Comparison of ENCODE assay signal across 1 cellular context in the genomic region with DNA sequence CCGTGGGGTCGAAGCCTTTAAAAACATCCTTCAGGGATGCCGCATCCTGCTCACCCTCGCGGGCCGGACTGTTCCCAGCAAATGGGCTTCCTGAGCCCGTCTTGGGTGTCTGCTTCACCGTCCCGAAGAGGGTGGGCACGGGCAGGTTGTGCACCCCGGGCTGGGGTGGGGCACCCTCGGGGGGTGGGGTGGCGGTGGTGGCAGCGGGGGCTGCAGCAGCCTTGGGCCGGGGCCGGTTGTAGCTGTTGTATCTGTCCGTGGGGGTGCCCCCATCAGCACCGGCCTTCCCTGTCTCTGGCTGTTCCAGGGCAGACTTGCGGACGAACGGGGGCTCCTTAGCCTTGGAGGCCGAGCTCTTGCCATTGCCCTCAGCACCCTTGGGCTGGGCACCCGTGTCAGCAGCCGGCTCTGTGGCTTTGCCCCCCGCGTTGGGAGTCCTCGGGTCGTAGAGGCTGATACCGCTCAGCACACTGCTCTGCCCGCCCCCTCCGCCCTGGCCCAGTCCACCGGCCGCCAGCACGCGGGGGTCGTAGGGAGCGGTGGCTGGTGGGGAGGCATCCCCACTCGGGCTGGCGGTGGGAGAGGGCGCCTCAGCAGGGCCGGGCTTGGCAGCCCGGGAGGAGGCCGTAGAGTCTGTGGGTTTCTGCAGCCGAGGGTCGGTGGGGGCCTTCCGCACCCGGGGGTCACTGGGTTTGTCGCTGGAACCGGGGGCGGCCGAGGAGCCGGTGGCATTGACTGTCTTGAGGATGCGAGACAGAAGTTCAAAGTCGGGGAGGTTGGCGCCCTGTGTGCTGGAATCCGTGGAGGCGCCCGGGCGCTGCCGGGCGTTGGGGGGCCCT.
TF ChIP-seq lines count a peak whose summit lies in the region.

No MANE protein-coding gene starts in this region.

TF ChIP-seq in IMR-90, 13 proteins besides CTCF, POLR2A, EP300 and RAD21:
- TF ChIP-seq BHLHE40 (IDR thresholded peaks at IDR 0.05; ENCODE audit: low read depth, low read length), result no peak
- TF ChIP-seq CEBPB (IDR thresholded peaks at IDR 0.05; ENCODE audit: low read depth, low read length), result no peak
- TF ChIP-seq, protein P1, sequence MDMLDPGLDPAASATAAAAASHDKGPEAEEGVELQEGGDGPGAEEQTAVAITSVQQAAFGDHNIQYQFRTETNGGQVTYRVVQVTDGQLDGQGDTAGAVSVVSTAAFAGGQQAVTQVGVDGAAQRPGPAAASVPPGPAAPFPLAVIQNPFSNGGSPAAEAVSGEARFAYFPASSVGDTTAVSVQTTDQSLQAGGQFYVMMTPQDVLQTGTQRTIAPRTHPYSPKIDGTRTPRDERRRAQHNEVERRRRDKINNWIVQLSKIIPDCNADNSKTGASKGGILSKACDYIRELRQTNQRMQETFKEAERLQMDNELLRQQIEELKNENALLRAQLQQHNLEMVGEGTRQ (IDR thresholded peaks at IDR 0.05; ENCODE audit: low read depth, low read length), result no peak
- no peak for TF ChIP-seq MXI1 (IDR thresholded peaks at IDR 0.05; ENCODE audit: borderline replicate concordance, low read depth, low read length)
- TF ChIP-seq MAZ (IDR thresholded peaks at IDR 0.05; ENCODE audit: borderline replicate concordance, low read depth, low read length), result no peak
- no peak for TF ChIP-seq RCOR1 (IDR thresholded peaks at IDR 0.05; ENCODE audit: insufficient replicate concordance, low read length)
- TF ChIP-seq CHD1 (IDR thresholded peaks at IDR 0.05; ENCODE audit: low read depth, low read length), result no peak
- TF ChIP-seq SMC3 (IDR thresholded peaks at IDR 0.05; ENCODE audit: low read depth, low read length), result no peak
- no peak for TF ChIP-seq RFX5 (IDR thresholded peaks at IDR 0.05; ENCODE audit: low read depth, low read length)
